In genomic region chr5:58491216-58491892, GRCh38 we compare ENCODE assay signal across 12 cellular contexts. TPM values are rescaled to one million over a fixed set of nuclear protein-coding genes. Genes with fewer than 3 reads are reported as not detected.
DNase-seq lines count a peak whose midpoint lies in the region; ATAC-seq and TF ChIP-seq lines count a peak whose summit lies in the region.
"Had no signal": no experiment of that assay in that cellular context is flagged by ENCODE, and none has a peak within 500 bp of the region (broad histone marks: within the 10 kb centered on the region; RNA-seq: fewer than 3 reads in every experiment).

Gene GAPT (plus strand): TSS chr5:58491435. CDS start chr5:58494537, 3,102 bp downstream.

- H3K27ac Mint-ChIP-seq in natural killer cell, result no peak within 1 kb of the TSS

- peaks cover 8% of the 10 kb centered on the region in 2 donors for H3K27me3 Mint-ChIP-seq in natural killer cell (ENCODE audit: low read depth in 2 of 2)

- H3K36me3 Mint-ChIP-seq in natural killer cell, result no peaks in the 10 kb centered on the region

- no peaks in the 10 kb centered on the region for H3K9me3 ChIP-seq in HAP-1

- H3K4me3 Mint-ChIP-seq in natural killer cell, result no peak within 1 kb of the TSS

- H3K36me3 ChIP-seq in HAP-1 (replicated peaks), result no peaks in the 10 kb centered on the region

- no peaks in the 10 kb centered on the region for H3K9me3 Mint-ChIP-seq in natural killer cell

- ATAC-seq in GM19035 (IDR thresholded peaks at IDR 0.05; ENCODE audit: unreplicated experiment), result peak; percentile 58
- ATAC-seq in HG02943 (IDR thresholded peaks at IDR 0.05; ENCODE audit: low read depth, unreplicated experiment), result peak; percentile 78
- peak in 2 of 3 donors; percentile 32 to 79 for ATAC-seq in natural killer cell
- ATAC-seq in SK-N-SH treated with all-trans-retinoic acid at 6 μM for 48 hours, result no peak

- H3K27me3 ChIP-seq in HAP-1 (ENCODE audit: low read depth), result no peaks in the 10 kb centered on the region

- no peaks in the 10 kb centered on the region for H3K4me1 ChIP-seq in HAP-1

- peaks cover 0 to 4% of the 10 kb centered on the region in 2 donors for H3K4me1 Mint-ChIP-seq in natural killer cell

- no peak for TF ChIP-seq CTCF in natural killer cell (IDR thresholded peaks at IDR 0.05)

- no peak within 1 kb of the TSS for H3K4me3 ChIP-seq in HAP-1

- in situ Hi-C loops in HAP-1 (cut with MboI; ENCODE audit: low sequenced_read_pairs), result no loop called here

- DNase-seq in NOMO-1 treated with dmso at 0.1 percent for 144 hours (lab: John Stamatoyannopoulos, UW; ENCODE audit: unreplicated experiment) (peak; percentile 79), natural killer cell (no peak), nucleus accumbens (lab: John Stamatoyannopoulos, UW) (no peak), anterior cingulate cortex (lab: John Stamatoyannopoulos, UW) (no peak), HAP-1 (ENCODE audit: low spot score in 2 of 2) (no peak)
- DNase-seq: cerebellar nuclear complex; kidney glomerular epithelial cell; stimulated activated CD4-positive, alpha-beta T cell treated with anti-CD3 and anti-CD28 coated beads, Interleukin-4, amount 100 ng/mL, for 1 hour had no signal

- intact Hi-C loops in natural killer cell (cut with micrococcal nuclease), result no loop called here

TF ChIP-seq in SK-N-SH treated with all-trans-retinoic acid at 6 μM for 48 hours, 23 proteins besides CTCF, POLR2A, EP300 and RAD21:
- TF ChIP-seq CSRNP3 (CRISPR knock-in tag; IDR thresholded peaks at IDR 0.05) (no peak), ISL1 (CRISPR knock-in tag; IDR thresholded peaks at IDR 0.05) (no peak), ARNTL (CRISPR knock-in tag; IDR thresholded peaks at IDR 0.05; ENCODE audit: borderline replicate concordance, low read depth) (no peak), ZFP30 (CRISPR knock-in tag; IDR thresholded peaks at IDR 0.05) (no peak), TCF4 (CRISPR knock-in tag; IDR thresholded peaks at IDR 0.05; ENCODE audit: borderline replicate concordance) (no peak), SNAI2 (CRISPR knock-in tag; IDR thresholded peaks at IDR 0.05) (no peak), ZNF565 (CRISPR knock-in tag; conservative IDR thresholded peaks at IDR 0.05; ENCODE audit: low read depth) (no peak), BACH2 (CRISPR knock-in tag; IDR thresholded peaks at IDR 0.05; ENCODE audit: borderline replicate concordance) (no peak), CSDC2 (CRISPR knock-in tag; IDR thresholded peaks at IDR 0.05) (no peak), OSR1 (CRISPR knock-in tag; IDR thresholded peaks at IDR 0.05) (no peak), TOX (CRISPR knock-in tag; IDR thresholded peaks at IDR 0.05; ENCODE audit: borderline replicate concordance) (no peak), RARB (CRISPR knock-in tag; IDR thresholded peaks at IDR 0.05) (no peak), ZNF70 (CRISPR knock-in tag; IDR thresholded peaks at IDR 0.05) (no peak), ZNF8 (CRISPR knock-in tag; IDR thresholded peaks at IDR 0.05) (no peak), PPARA (CRISPR knock-in tag; IDR thresholded peaks at IDR 0.05; ENCODE audit: borderline replicate concordance) (no peak)
- TF ChIP-seq, protein P1, sequence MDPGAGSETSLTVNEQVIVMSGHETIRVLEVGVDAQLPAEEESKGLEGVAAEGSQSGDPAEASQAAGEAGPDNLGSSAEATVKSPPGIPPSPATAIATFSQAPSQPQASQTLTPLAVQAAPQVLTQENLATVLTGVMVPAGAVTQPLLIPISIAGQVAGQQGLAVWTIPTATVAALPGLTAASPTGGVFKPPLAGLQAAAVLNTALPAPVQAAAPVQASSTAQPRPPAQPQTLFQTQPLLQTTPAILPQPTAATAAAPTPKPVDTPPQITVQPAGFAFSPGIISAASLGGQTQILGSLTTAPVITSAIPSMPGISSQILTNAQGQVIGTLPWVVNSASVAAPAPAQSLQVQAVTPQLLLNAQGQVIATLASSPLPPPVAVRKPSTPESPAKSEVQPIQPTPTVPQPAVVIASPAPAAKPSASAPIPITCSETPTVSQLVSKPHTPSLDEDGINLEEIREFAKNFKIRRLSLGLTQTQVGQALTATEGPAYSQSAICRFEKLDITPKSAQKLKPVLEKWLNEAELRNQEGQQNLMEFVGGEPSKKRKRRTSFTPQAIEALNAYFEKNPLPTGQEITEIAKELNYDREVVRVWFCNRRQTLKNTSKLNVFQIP (CRISPR knock-in tag; IDR thresholded peaks at IDR 0.05; ENCODE audit: borderline replicate concordance, low read depth), result no peak
- TF ChIP-seq, protein P2, sequence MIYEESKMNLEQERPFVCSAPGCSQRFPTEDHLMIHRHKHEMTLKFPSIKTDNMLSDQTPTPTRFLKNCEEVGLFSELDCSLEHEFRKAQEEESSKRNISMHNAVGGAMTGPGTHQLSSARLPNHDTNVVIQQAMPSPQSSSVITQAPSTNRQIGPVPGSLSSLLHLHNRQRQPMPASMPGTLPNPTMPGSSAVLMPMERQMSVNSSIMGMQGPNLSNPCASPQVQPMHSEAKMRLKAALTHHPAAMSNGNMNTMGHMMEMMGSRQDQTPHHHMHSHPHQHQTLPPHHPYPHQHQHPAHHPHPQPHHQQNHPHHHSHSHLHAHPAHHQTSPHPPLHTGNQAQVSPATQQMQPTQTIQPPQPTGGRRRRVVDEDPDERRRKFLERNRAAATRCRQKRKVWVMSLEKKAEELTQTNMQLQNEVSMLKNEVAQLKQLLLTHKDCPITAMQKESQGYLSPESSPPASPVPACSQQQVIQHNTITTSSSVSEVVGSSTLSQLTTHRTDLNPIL (CRISPR knock-in tag; IDR thresholded peaks at IDR 0.05; ENCODE audit: low read depth), result no peak
- TF ChIP-seq, protein P3, sequence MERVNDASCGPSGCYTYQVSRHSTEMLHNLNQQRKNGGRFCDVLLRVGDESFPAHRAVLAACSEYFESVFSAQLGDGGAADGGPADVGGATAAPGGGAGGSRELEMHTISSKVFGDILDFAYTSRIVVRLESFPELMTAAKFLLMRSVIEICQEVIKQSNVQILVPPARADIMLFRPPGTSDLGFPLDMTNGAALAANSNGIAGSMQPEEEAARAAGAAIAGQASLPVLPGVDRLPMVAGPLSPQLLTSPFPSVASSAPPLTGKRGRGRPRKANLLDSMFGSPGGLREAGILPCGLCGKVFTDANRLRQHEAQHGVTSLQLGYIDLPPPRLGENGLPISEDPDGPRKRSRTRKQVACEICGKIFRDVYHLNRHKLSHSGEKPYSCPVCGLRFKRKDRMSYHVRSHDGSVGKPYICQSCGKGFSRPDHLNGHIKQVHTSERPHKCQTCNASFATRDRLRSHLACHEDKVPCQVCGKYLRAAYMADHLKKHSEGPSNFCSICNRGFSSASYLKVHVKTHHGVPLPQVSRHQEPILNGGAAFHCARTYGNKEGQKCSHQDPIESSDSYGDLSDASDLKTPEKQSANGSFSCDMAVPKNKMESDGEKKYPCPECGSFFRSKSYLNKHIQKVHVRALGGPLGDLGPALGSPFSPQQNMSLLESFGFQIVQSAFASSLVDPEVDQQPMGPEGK (CRISPR knock-in tag; IDR thresholded peaks at IDR 0.05; ENCODE audit: borderline replicate concordance), result no peak
- TF ChIP-seq, protein P4, sequence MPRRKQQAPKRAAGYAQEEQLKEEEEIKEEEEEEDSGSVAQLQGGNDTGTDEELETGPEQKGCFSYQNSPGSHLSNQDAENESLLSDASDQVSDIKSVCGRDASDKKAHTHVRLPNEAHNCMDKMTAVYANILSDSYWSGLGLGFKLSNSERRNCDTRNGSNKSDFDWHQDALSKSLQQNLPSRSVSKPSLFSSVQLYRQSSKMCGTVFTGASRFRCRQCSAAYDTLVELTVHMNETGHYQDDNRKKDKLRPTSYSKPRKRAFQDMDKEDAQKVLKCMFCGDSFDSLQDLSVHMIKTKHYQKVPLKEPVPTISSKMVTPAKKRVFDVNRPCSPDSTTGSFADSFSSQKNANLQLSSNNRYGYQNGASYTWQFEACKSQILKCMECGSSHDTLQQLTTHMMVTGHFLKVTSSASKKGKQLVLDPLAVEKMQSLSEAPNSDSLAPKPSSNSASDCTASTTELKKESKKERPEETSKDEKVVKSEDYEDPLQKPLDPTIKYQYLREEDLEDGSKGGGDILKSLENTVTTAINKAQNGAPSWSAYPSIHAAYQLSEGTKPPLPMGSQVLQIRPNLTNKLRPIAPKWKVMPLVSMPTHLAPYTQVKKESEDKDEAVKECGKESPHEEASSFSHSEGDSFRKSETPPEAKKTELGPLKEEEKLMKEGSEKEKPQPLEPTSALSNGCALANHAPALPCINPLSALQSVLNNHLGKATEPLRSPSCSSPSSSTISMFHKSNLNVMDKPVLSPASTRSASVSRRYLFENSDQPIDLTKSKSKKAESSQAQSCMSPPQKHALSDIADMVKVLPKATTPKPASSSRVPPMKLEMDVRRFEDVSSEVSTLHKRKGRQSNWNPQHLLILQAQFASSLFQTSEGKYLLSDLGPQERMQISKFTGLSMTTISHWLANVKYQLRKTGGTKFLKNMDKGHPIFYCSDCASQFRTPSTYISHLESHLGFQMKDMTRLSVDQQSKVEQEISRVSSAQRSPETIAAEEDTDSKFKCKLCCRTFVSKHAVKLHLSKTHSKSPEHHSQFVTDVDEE (CRISPR knock-in tag; IDR thresholded peaks at IDR 0.05), result no peak

RNA-seq across cellular contexts. Expression of gene GAPT, which starts in this region (rescaled TPM):
- total RNA-seq in natural killer cell, result 1 to 10 TPM; 1.7 to 6.1 (median 1.8) TPM
- total RNA-seq: MCF 10A had no signal
